ENCODE assay signal across 28 cellular contexts in the genomic region with DNA sequence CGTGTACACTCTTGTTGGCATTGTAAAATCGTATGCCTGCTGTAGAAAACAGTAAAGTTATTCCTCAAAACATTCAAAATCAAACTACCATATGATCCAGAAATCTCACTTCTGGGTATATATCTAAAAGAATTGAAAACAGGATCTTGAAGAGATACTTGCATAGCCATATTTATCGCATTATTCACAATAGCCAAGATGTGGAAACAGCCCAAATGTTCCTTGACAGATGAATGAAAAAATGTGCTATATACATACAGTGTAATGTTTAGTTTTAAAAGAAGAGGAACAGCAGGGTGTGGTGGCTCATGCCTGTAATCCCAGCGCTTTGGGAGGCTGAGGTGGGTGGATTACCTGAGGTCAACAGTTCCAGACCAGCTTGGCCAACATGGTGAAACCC.
"Had no signal": no experiment of that assay in that cellular context is flagged by ENCODE, and none has a peak within 500 bp of the region (broad histone marks: within the 10 kb centered on the region; RNA-seq: fewer than 3 reads in every experiment).

No MANE protein-coding gene starts in this region.

- H3K4me3 ChIP-seq: K562, PC-9, SJCRH30, SK-N-MC had no signal

- ATAC-seq: activated CD8-positive, alpha-beta T cell treated with anti-CD3 and anti-CD28 coated beads, Interleukin-2, amount 10 ng/mL, durations not matched to agents 7 days and 5 days; activated naive CD8-positive, alpha-beta T cell treated with anti-CD3 and anti-CD28 coated beads, Interleukin-2, amount 50 U/mL, for 24 hours; activated T-cell treated with anti-CD3 and anti-CD28 coated beads, Interleukin-2, amount 50 U/mL, for 4 hours; K562; T-cell had no signal

- H3K27me3 ChIP-seq: brain microvascular endothelial cell had no signal

- H3K27ac ChIP-seq: brain microvascular endothelial cell, PC-9, SJCRH30, SK-N-MC had no signal

- H3K9me3 ChIP-seq: SJCRH30 had no signal

- H2AFZ ChIP-seq: PC-9 had no signal

- H3K36me3 ChIP-seq: brain microvascular endothelial cell, SJCRH30 had no signal

- DNase-seq: activated B cell treated with CpG ODN at 0.5 μM for 24 hours; activated CD4-positive, alpha-beta T cell treated with anti-CD3 and anti-CD28 coated beads for 4 hours; activated CD4-positive, CD25-positive, alpha-beta regulatory T cell treated with anti-CD3 and anti-CD28 coated beads, Interleukin-2, amount 50 U/mL, for 72 hours; activated CD8-positive, alpha-beta memory T cell treated with anti-CD3 and anti-CD28 coated beads, Interleukin-2, amount 50 U/mL, for 4 hours; activated CD8-positive, alpha-beta T cell treated with anti-CD3 and anti-CD28 coated beads, Interleukin-2, amount 10 ng/mL, durations not matched to agents 7 days and 5 days; activated effector memory CD4-positive, alpha-beta T cell treated with Interleukin-2 at 50 U/mL for 16 hours; activated naive CD4-positive, alpha-beta T cell treated with anti-CD3 and anti-CD28 coated beads, Interleukin-2, amount 10 ng/mL, durations not matched to agents 7 days and 5 days; activated naive CD8-positive, alpha-beta T cell treated with anti-CD3 and anti-CD28 coated beads, Interleukin-2, amount 50 U/mL, for 24 hours; activated T-cell treated with anti-CD3 and anti-CD28 coated beads for 4 hours; activated T-cell treated with anti-CD3 and anti-CD28 coated beads, Interleukin-2, amount 50 U/mL, for 4 hours; amniotic stem cell; aorta; brain microvascular endothelial cell; NCI-H1105; NCI-H1417 treated with DMSO at 0.1 percent for 48 hours; NCI-H187 treated with DMSO at 0.1 percent for 48 hours; NCI-H2081 treated with DMSO at 0.1 percent for 48 hours; NCI-H226; NCI-H446 treated with DMSO at 0.1 percent for 48 hours; NCI-H524; NK-92 treated with Interleukin-12 subunit alpha and Interleukin-12 subunit beta, amount 100 ng/mL, for 24 hours; PC-9; SHP77; SJCRH30; T-cell; T-helper 9 cell had no signal

- H3K4me1 ChIP-seq: SJCRH30 had no signal

- H3K4me2 ChIP-seq: PC-9 had no signal
